Comparison of ENCODE assay signal across 26 cellular contexts in genomic region chr14:85481471-85481870, GRCh38. TPM values are rescaled to one million over a fixed set of nuclear protein-coding genes. Genes with fewer than 3 reads are reported as not detected.
"Had no signal": no experiment of that assay in that cellular context is flagged by ENCODE, and none has a peak within 500 bp of the region (broad histone marks: within the 10 kb centered on the region; RNA-seq: fewer than 3 reads in every experiment).

No MANE protein-coding gene starts in this region.

- H3K4me3 Mint-ChIP-seq: IgD-negative memory B cell had no signal

- H3K4me3 ChIP-seq: K562 had no signal

- H3K27ac Mint-ChIP-seq: IgD-negative memory B cell had no signal

- H3K36me3 Mint-ChIP-seq: IgD-negative memory B cell had no signal

- ATAC-seq: HepG2, K562, Panc1, PC-3 had no signal

- H3K9me3 Mint-ChIP-seq: IgD-negative memory B cell had no signal

- H3K4me1 Mint-ChIP-seq: IgD-negative memory B cell had no signal

- H3K27me3 Mint-ChIP-seq: IgD-negative memory B cell had no signal

- H3K9me3 ChIP-seq: SK-N-SH had no signal

- DNase-seq: Kasumi-1, MV-4-11, NCI-H1092, NCI-H1105 treated with DMSO at 0.1 percent for 48 hours, NCI-H1417 treated with DMSO at 0.1 percent for 48 hours, NCI-H146, NCI-H1694 treated with DMSO at 0.1 percent for 48 hours, NCI-H1930, NCI-H2081, NCI-H2107, NCI-H2227 treated with DMSO at 0.1 percent for 48 hours, NCI-H446, NCI-H510A, NCI-H524 treated with DMSO at 0.1 percent for 48 hours, NCI-H69, NCI-H774, PC-3, SHP77, SK-N-SH, SW 1271 had no signal

- H3K27ac ChIP-seq: KMS-11, RWPE1 had no signal

RNA-seq across cellular contexts. Expression of gene FLRT2, which starts 48.5 kb away (rescaled TPM):
- total RNA-seq: HepG2 had no signal
